8 cellular contexts compared by ENCODE assay signal in genomic region chr11:4095509-4096230, GRCh38. TPM values are rescaled to one million over a fixed set of nuclear protein-coding genes. Genes with fewer than 3 reads are reported as not detected.
DNase-seq lines count a peak whose midpoint lies in the region; ATAC-seq and TF ChIP-seq lines count a peak whose summit lies in the region.

No MANE protein-coding gene starts in this region.

- TF ChIP-seq RAD21 in liver (IDR thresholded peaks at IDR 0.05) = no peak

- no peaks in the 10 kb centered on the region for H3K9me3 Mint-ChIP-seq in type B pancreatic cell

- peak overlapping the region; percentile 49 to 97 for H3K9ac ChIP-seq in liver (ENCODE audit: low read depth in 1 of 2, low read length in 2 of 2)

- H3K27me3 Mint-ChIP-seq in type B pancreatic cell = no peaks in the 10 kb centered on the region

- peak overlapping the region; percentile 96 for H3K27ac Mint-ChIP-seq in type B pancreatic cell

- intact Hi-C loops in body of pancreas (cut with DNase I) = no loop called here

- H3K4me1 ChIP-seq in body of pancreas = peaks cover 18% of the 10 kb centered on the region
- peaks cover 0 to 20% (median 7%) of the 10 kb centered on the region in 4 donors for H3K4me1 ChIP-seq in liver (ENCODE audit: control insufficient read depth in 4 of 4, insufficient read depth in 4 of 4, low read length in 3 of 4)

- TF ChIP-seq POLR2A in body of pancreas (IDR thresholded peaks at IDR 0.05) = no peak

- no peak for TF ChIP-seq CTCF in body of pancreas (IDR thresholded peaks at IDR 0.05)
- no peak for TF ChIP-seq CTCF in liver (IDR thresholded peaks at IDR 0.05; ENCODE audit: low read depth, low read length, missing input control)
- TF ChIP-seq CTCF in type B pancreatic cell (conservative IDR thresholded peaks at IDR 0.05) = peak; percentile 33

- H3K4me1 Mint-ChIP-seq in type B pancreatic cell (ENCODE audit: unreplicated experiment) = peaks cover 34% of the 10 kb centered on the region

- H3K36me3 ChIP-seq in body of pancreas (replicated peaks in 1 of 2; ENCODE audit: insufficient read depth in 1 of 2, low read depth in 2 of 2) (no peaks in the 10 kb centered on the region), liver (ENCODE audit: control insufficient read depth in 4 of 4, insufficient read depth in 3 of 4, low read depth in 1 of 4, low read length in 3 of 4) (peaks cover 0 to 9% (median 5%) of the 10 kb centered on the region in 4 donors)

- H3K27ac ChIP-seq in body of pancreas (peak overlapping the region; percentile 84 to 94 (median 88)), liver (ENCODE audit: low read depth in 1 of 2, low read length in 2 of 2) (peak overlapping the region; percentile 84 to 89)

- peak overlapping the region; percentile 97 for H3K4me3 Mint-ChIP-seq in type B pancreatic cell

- H3K36me3 Mint-ChIP-seq in type B pancreatic cell = peaks cover under 1% of the 10 kb centered on the region

- H3K4me3 ChIP-seq in body of pancreas (peak overlapping the region in 1 of 2 donors; percentile 71), liver (ENCODE audit: low read depth in 1 of 3, low read length in 3 of 3) (peak overlapping the region; percentile 78 to 97 (median 87))

- H3K9me3 ChIP-seq in body of pancreas (no peaks in the 10 kb centered on the region), liver (ENCODE audit: control insufficient read depth in 4 of 4, low read length in 3 of 4) (no peaks in the 10 kb centered on the region)

- no peak for ATAC-seq in body of pancreas

- DNase-seq in GM04504 (ENCODE audit: low read depth) = peak; percentile 44
- peak; percentile 62 for DNase-seq in NAMALWA (ENCODE audit: low spot score)
- no peak for DNase-seq in body of pancreas
- DNase-seq in type B pancreatic cell (ENCODE audit: extremely low spot score, unreplicated experiment) = no peak
- DNase-seq in putamen (ENCODE audit: low spot score) = no peak
- no peak for DNase-seq in NCI-H1694 treated with DMSO at 0.1 percent for 48 hours (lab: John Stamatoyannopoulos, UW)
- DNase-seq in NCI-H2029 (lab: John Stamatoyannopoulos, UW) = no peak

- H3K27me3 ChIP-seq in body of pancreas (no peaks in the 10 kb centered on the region), liver (ENCODE audit: control insufficient read depth in 4 of 4, insufficient read depth in 4 of 4, low read length in 3 of 4) (no peaks in the 10 kb centered on the region)

- WGBS in body of pancreas, 2 donors = 10 to 20% methylated on average over 10 of the region's 10 CpGs
- 25% methylated on average over 10 of the region's 10 CpGs for WGBS in liver

TF ChIP-seq in liver, 16 proteins besides CTCF, POLR2A, EP300 and RAD21:
- no peak for TF ChIP-seq EGR1 (IDR thresholded peaks at IDR 0.05; ENCODE audit: low read depth in 2 of 2)
- no peak for TF ChIP-seq FOXA2 (IDR thresholded peaks at IDR 0.05)
- TF ChIP-seq REST (IDR thresholded peaks at IDR 0.05) = no peak
- TF ChIP-seq FOXA1 (IDR thresholded peaks at IDR 0.05) = no peak
- no peak for TF ChIP-seq RXRA (IDR thresholded peaks at IDR 0.05)
- TF ChIP-seq NR2F2 (IDR thresholded peaks at IDR 0.05) = no peak
- no peak for TF ChIP-seq SP1 (IDR thresholded peaks at IDR 0.05)
- no peak for TF ChIP-seq GABPA (IDR thresholded peaks at IDR 0.05 in 1 of 2, conservative IDR thresholded peaks at IDR 0.05 in 1 of 2)
- no peak for TF ChIP-seq TAF1 (conservative IDR thresholded peaks at IDR 0.05)

RNA-seq across cellular contexts. Expression of gene RRM1, which starts 1.1 kb away (rescaled TPM):
- 10 to 100 TPM in 1 of 2 donors, 1 to 10 TPM in 1; 7.3 to 12.2 TPM for total RNA-seq in body of pancreas
- 10 to 100 TPM; 21.4 to 69.9 TPM for total RNA-seq in liver
- polyA plus RNA-seq in liver = 10 to 100 TPM in 1 of 2 donors, 1 to 10 TPM in 1; 8.0 to 11.2 TPM
- total RNA-seq in type B pancreatic cell (ENCODE audit: low replicate concordance) = 49.9 and 101 TPM in 2 replicates

Comparison
In these comparisons a context has a peak if more than half of its experiments do, and no peak if none do; other contexts are left out.
1. DNase-seq: peak in GM04504 (single experiment) and NAMALWA (single experiment); none in body of pancreas (0 of 4), type B pancreatic cell (single experiment), putamen (single experiment), NCI-H1694 treated with DMSO at 0.1 percent for 48 hours (single experiment) and NCI-H2029 (single experiment).